ENCODE assay signal across 9 cellular contexts in the genomic region with DNA sequence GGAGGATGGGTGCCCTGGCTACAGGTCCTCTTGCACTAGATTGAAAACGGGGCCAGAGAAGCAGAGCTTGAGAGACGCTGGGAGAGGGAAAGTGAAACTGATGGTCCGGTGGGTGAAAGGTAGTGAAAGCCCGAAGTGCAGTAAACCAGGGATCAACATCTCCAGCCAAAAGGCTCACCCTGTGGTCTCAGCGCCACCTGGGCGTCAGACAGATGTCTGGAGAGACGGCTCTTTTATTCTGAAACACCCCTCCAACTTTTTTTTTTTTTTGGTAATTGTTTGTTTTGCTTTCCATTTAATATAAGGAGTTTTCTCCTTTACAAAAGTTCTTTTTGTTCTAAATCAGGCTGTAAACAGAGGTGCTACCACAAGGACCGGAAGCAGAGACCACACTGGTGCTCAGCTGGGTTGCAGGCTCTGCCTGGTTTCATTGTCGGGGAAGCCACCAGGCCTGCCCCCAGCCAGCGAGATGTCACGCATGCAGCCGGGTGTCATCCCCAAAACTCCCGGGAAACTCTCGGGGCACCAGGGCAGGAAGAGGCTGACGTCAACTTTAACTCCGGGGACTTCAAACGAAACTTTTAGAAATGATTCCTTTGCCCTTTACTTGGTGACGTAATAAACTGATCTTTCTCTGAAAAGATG. TPM values are rescaled to one million over a fixed set of nuclear protein-coding genes. Genes with fewer than 3 reads are reported as not detected.
DNase-seq lines count a peak whose midpoint lies in the region; ATAC-seq and TF ChIP-seq lines count a peak whose summit lies in the region.
"Had no signal": no experiment of that assay in that cellular context is flagged by ENCODE, and none has a peak within 500 bp of the region (broad histone marks: within the 10 kb centered on the region; RNA-seq: fewer than 3 reads in every experiment).

No MANE protein-coding gene starts in this region.

- TF ChIP-seq CTCF in HL-60 (IDR thresholded peaks at IDR 0.05; ENCODE audit: insufficient read depth, low read length) (no peak), activated B cell treated with CpG ODN at 0.5 μM for 24 hours (IDR thresholded peaks at IDR 0.05) (no peak)

- peak; percentile 58 for DNase-seq in DMS53 treated with DMSO at 0.1 percent for 48 hours (lab: John Stamatoyannopoulos, UW; ENCODE audit: unreplicated experiment)
- DNase-seq in HL-60 (ENCODE audit: low read depth in 1 of 2, low spot score in 1 of 2), result no peak
- peak; percentile 79 for DNase-seq in activated B cell treated with CpG ODN at 0.5 μM for 24 hours
- DNase-seq in caudate nucleus (lab: John Stamatoyannopoulos, UW), result peak in 1 of 61 donors; percentile 5
- peak; percentile 57 to 74 for DNase-seq in lung microvascular endothelial cell (ENCODE audit: low read depth in 2 of 2)
- peak; percentile 91 for DNase-seq in stimulated activated CD8-positive, alpha-beta memory T cell treated with anti-CD3 and anti-CD28 coated beads, Interleukin-4, amount 100 ng/mL, for 48 hours
- no peak for DNase-seq in NCI-H510A treated with DMSO at 0.1 percent for 48 hours (lab: John Stamatoyannopoulos, UW)

- no peaks in the 10 kb centered on the region for H3K9me3 Mint-ChIP-seq in activated B cell treated with CpG ODN at 0.5 μM for 24 hours

- H3K27me3 ChIP-seq in HL-60 (ENCODE audit: insufficient read depth, poor library complexity, severe bottlenecking), result no peaks in the 10 kb centered on the region

- peak; percentile 66 for ATAC-seq in GM21360 (IDR thresholded peaks at IDR 0.05; ENCODE audit: unreplicated experiment)
- peak; percentile 66 for ATAC-seq in activated B cell treated with CpG ODN at 0.5 μM for 24 hours (ENCODE audit: low read depth)

- H3K27ac ChIP-seq in HL-60 (replicated peaks) (no peak overlapping the region), caudate nucleus (ENCODE audit: low read depth, low read length) (peak overlapping the region; percentile 14)
- H3K27ac ChIP-seq: epithelial cell of prostate had no signal

- H3K27ac Mint-ChIP-seq in activated B cell treated with CpG ODN at 0.5 μM for 24 hours, result peak overlapping the region; percentile 97

- POLR2A ChIA-PET in activated B cell treated with CpG ODN at 0.5 μM for 24 hours (lab: Charles Lee), result interaction anchor here (0.6 to 14.3 kb wide), 37 partner anchors 7 to 604 kb away, joined by 3 to 339 read pairs (median 5); partner anchors contain the start of genes ANKRD16, FBH1, GDI2 and IL15RA

- CTCF ChIA-PET in activated B cell treated with CpG ODN at 0.5 μM for 24 hours (lab: Charles Lee), result interaction anchor here (0.5 to 8.9 kb wide), 11 partner anchors 10 to 207 kb away, joined by 3 to 69 read pairs (median 4); partner anchors contain the start of gene IL2RA

- intact Hi-C loops in activated B cell treated with CpG ODN at 0.5 μM for 24 hours (cut with micrococcal nuclease), result loop anchor here (1.0 to 5.0 kb wide), 8 partner anchors 14 to 1421 kb away; partner anchors contain the start of gene TASOR2

- H3K27me3 Mint-ChIP-seq in activated B cell treated with CpG ODN at 0.5 μM for 24 hours, result no peaks in the 10 kb centered on the region

- peak overlapping the region; percentile 81 for H3K4me3 Mint-ChIP-seq in activated B cell treated with CpG ODN at 0.5 μM for 24 hours

- H3K4me3 ChIP-seq in HL-60 (replicated peaks; ENCODE audit: insufficient read depth, low read length), result peak overlapping the region; percentile 20

- peaks cover 69% of the 10 kb centered on the region for H3K36me3 Mint-ChIP-seq in activated B cell treated with CpG ODN at 0.5 μM for 24 hours (ENCODE audit: low read depth)

- peaks cover 91% of the 10 kb centered on the region for H3K4me1 Mint-ChIP-seq in activated B cell treated with CpG ODN at 0.5 μM for 24 hours

RNA-seq across cellular contexts. Expression of gene IL2RA, which starts 11.2 kb away (rescaled TPM):
- total RNA-seq in activated B cell treated with CpG ODN at 0.5 μM for 24 hours (151 and 160 TPM in 2 replicates), lung microvascular endothelial cell (not detected in 2 replicates)

RNA-seq across cellular contexts. Expression of gene RBM17, which starts 37.9 kb away (rescaled TPM):
- 207 and 209 TPM in 2 replicates for total RNA-seq in activated B cell treated with CpG ODN at 0.5 μM for 24 hours
- total RNA-seq in lung microvascular endothelial cell, result 27.5 and 33.9 TPM in 2 replicates

Comparison
In these comparisons a context has a peak if more than half of its experiments do, and no peak if none do; other contexts are left out.
1. DNase-seq: peak in DMS53 treated with DMSO at 0.1 percent for 48 hours (single experiment), activated B cell treated with CpG ODN at 0.5 μM for 24 hours (single experiment), lung microvascular endothelial cell (2 of 2) and stimulated activated CD8-positive, alpha-beta memory T cell treated with anti-CD3 and anti-CD28 coated beads, Interleukin-4, amount 100 ng/mL, for 48 hours (single experiment); none in HL-60 (0 of 2) and NCI-H510A treated with DMSO at 0.1 percent for 48 hours (single experiment).
2. RNA of gene IL2RA, which starts 11.2 kb away (total RNA-seq): 151 to 160 TPM in activated B cell treated with CpG ODN at 0.5 μM for 24 hours; not detected in lung microvascular endothelial cell; every median in the first group is over 100 times any median in the second.